1 cellular context compared by ENCODE assay signal in the genomic region with DNA sequence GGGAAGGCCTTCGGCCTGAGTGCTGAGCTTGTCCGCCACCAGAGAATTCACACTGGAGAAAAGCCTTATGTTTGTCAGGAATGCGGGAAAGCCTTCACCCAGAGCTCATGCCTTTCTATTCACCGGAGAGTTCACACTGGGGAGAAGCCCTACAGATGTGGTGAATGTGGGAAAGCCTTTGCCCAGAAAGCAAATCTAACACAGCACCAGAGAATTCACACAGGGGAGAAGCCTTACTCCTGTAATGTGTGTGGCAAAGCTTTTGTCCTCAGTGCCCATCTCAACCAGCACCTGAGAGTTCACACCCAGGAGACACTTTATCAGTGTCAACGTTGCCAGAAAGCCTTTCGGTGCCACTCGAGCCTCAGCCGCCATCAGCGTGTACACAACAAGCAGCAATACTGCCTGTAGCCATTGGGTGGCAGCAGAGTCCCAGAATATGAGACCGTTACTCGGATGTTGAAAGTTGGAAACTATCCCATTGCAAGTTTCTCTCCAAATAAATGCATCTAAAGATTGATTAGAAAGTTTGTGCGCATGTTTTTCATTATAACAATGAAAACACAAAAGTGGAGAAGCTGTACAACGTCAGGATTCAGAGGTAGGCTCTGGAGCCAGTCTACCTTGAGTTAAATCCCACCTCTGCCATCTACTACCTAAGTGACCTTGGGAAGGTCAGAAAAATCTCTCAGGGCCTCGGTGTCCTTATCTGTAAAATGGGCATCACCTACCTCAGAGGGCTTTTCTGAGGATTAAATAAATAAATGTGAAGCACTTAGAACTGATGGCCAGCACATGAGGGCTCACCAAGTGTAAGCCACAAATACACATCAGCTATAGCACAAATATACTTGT.
TF ChIP-seq lines count a peak whose summit lies in the region.

No MANE protein-coding gene starts in this region.

TF ChIP-seq in HepG2, 621 proteins besides CTCF, POLR2A, EP300 and RAD21 (continued from another document and continues in another):
- TF ChIP-seq, protein P1, sequence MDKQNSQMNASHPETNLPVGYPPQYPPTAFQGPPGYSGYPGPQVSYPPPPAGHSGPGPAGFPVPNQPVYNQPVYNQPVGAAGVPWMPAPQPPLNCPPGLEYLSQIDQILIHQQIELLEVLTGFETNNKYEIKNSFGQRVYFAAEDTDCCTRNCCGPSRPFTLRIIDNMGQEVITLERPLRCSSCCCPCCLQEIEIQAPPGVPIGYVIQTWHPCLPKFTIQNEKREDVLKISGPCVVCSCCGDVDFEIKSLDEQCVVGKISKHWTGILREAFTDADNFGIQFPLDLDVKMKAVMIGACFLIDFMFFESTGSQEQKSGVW (CRISPR knock-in tag; IDR thresholded peaks at IDR 0.05; ENCODE audit: borderline replicate concordance) = no peak
- TF ChIP-seq RELA (CRISPR knock-in tag; IDR thresholded peaks at IDR 0.05) (no peak), KMT2B (CRISPR knock-in tag; IDR thresholded peaks at IDR 0.05) (no peak), CHD4 (IDR thresholded peaks at IDR 0.05; ENCODE audit: borderline replicate concordance, low read length) (peak; percentile 75; the same call in 1 of the 2 replicates), ZNF839 (CRISPR knock-in tag; IDR thresholded peaks at IDR 0.05; ENCODE audit: borderline replicate concordance) (no peak), MATR3 (CRISPR knock-in tag; IDR thresholded peaks at IDR 0.05) (no peak), GATAD1 (CRISPR knock-in tag; IDR thresholded peaks at IDR 0.05) (peak; percentile 34; the same call in 1 of the 2 replicates), FOXO1 (CRISPR knock-in tag; IDR thresholded peaks at IDR 0.05) (peak; percentile 42; the same call in 1 of the 2 replicates), TGIF2 (CRISPR knock-in tag; IDR thresholded peaks at IDR 0.05) (no peak), ZNF562 (CRISPR knock-in tag; IDR thresholded peaks at IDR 0.05; ENCODE audit: borderline replicate concordance) (no peak), ZBTB7B (CRISPR knock-in tag; IDR thresholded peaks at IDR 0.05) (no peak), PHB2 (IDR thresholded peaks at IDR 0.05; ENCODE audit: partially characterized antibody) (no peak), RORA (CRISPR knock-in tag; IDR thresholded peaks at IDR 0.05) (no peak), ZNF557 (CRISPR knock-in tag; IDR thresholded peaks at IDR 0.05) (no peak), ZNF777 (CRISPR knock-in tag; IDR thresholded peaks at IDR 0.05) (no peak), ZMYM4 (CRISPR knock-in tag; IDR thresholded peaks at IDR 0.05) (0 out of 2 replicates have a peak, but pooled peaks have one; percentile 26), TARDBP (CRISPR knock-in tag; IDR thresholded peaks at IDR 0.05) (no peak), BRD4 (CRISPR knock-in tag; IDR thresholded peaks at IDR 0.05) (no peak), TEAD3 (CRISPR knock-in tag; optimal IDR thresholded peaks at IDR 0.05; ENCODE audit: borderline replicate concordance) (peak; percentile 51), PRMT3 (CRISPR knock-in tag; IDR thresholded peaks at IDR 0.05; ENCODE audit: borderline replicate concordance, low read depth) (no peak), ZNF432 (CRISPR knock-in tag; IDR thresholded peaks at IDR 0.05; ENCODE audit: borderline replicate concordance) (no peak), NKX3-1 (CRISPR knock-in tag; IDR thresholded peaks at IDR 0.05) (no peak), SALL1 (CRISPR knock-in tag; IDR thresholded peaks at IDR 0.05) (0 out of 2 replicates have a peak, but pooled peaks have one; percentile 38), SP140L (CRISPR knock-in tag; IDR thresholded peaks at IDR 0.05; ENCODE audit: borderline replicate concordance) (no peak), IRF2 (CRISPR knock-in tag; IDR thresholded peaks at IDR 0.05) (0 out of 2 replicates have a peak, but pooled peaks have one; percentile 43), STAG1 (CRISPR knock-in tag; IDR thresholded peaks at IDR 0.05) (peak; percentile 94), YEATS4 (CRISPR knock-in tag; IDR thresholded peaks at IDR 0.05; ENCODE audit: borderline replicate concordance) (no peak), FOXA3 (CRISPR knock-in tag; IDR thresholded peaks at IDR 0.05) (peak; percentile 68; the same call in 1 of the 2 replicates), MIER2 (CRISPR knock-in tag; IDR thresholded peaks at IDR 0.05) (no peak), FOXK1 (CRISPR knock-in tag; IDR thresholded peaks at IDR 0.05; ENCODE audit: borderline replicate concordance, low read depth) (peak; percentile 46; the same call in 1 of the 2 replicates), TRIM24 (CRISPR knock-in tag; IDR thresholded peaks at IDR 0.05) (no peak), ZBTB38 (CRISPR knock-in tag; IDR thresholded peaks at IDR 0.05) (peak; percentile 20; the same call in 1 of the 2 replicates), ZNF891 (CRISPR knock-in tag; IDR thresholded peaks at IDR 0.05) (no peak), ZC3H13 (CRISPR knock-in tag; IDR thresholded peaks at IDR 0.05) (peak; percentile 35; the same call in 1 of the 2 replicates), MTA3 (CRISPR knock-in tag; IDR thresholded peaks at IDR 0.05) (no peak), ZFY (CRISPR knock-in tag; IDR thresholded peaks at IDR 0.05) (no peak), BCL6 (CRISPR knock-in tag; IDR thresholded peaks at IDR 0.05) (no peak)
- TF ChIP-seq, protein P2, sequence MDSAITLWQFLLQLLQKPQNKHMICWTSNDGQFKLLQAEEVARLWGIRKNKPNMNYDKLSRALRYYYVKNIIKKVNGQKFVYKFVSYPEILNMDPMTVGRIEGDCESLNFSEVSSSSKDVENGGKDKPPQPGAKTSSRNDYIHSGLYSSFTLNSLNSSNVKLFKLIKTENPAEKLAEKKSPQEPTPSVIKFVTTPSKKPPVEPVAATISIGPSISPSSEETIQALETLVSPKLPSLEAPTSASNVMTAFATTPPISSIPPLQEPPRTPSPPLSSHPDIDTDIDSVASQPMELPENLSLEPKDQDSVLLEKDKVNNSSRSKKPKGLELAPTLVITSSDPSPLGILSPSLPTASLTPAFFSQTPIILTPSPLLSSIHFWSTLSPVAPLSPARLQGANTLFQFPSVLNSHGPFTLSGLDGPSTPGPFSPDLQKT (CRISPR knock-in tag; IDR thresholded peaks at IDR 0.05; ENCODE audit: borderline replicate concordance) = no peak
- TF ChIP-seq, protein P3, sequence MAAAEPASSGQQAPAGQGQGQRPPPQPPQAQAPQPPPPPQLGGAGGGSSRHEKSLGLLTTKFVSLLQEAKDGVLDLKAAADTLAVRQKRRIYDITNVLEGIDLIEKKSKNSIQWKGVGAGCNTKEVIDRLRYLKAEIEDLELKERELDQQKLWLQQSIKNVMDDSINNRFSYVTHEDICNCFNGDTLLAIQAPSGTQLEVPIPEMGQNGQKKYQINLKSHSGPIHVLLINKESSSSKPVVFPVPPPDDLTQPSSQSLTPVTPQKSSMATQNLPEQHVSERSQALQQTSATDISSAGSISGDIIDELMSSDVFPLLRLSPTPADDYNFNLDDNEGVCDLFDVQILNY (CRISPR knock-in tag; conservative IDR thresholded peaks at IDR 0.05) = no peak
- TF ChIP-seq, protein P4, sequence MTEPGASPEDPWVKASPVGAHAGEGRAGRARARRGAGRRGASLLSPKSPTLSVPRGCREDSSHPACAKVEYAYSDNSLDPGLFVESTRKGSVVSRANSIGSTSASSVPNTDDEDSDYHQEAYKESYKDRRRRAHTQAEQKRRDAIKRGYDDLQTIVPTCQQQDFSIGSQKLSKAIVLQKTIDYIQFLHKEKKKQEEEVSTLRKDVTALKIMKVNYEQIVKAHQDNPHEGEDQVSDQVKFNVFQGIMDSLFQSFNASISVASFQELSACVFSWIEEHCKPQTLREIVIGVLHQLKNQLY (CRISPR knock-in tag; IDR thresholded peaks at IDR 0.05) = no peak
- TF ChIP-seq, protein P5, sequence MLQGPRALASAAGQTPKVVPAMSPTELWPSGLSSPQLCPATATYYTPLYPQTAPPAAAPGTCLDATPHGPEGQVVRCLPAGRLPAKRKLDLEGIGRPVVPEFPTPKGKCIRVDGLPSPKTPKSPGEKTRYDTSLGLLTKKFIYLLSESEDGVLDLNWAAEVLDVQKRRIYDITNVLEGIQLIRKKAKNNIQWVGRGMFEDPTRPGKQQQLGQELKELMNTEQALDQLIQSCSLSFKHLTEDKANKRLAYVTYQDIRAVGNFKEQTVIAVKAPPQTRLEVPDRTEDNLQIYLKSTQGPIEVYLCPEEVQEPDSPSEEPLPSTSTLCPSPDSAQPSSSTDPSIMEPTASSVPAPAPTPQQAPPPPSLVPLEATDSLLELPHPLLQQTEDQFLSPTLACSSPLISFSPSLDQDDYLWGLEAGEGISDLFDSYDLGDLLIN (CRISPR knock-in tag; IDR thresholded peaks at IDR 0.05; ENCODE audit: borderline replicate concordance) = no peak
- TF ChIP-seq, protein P6, sequence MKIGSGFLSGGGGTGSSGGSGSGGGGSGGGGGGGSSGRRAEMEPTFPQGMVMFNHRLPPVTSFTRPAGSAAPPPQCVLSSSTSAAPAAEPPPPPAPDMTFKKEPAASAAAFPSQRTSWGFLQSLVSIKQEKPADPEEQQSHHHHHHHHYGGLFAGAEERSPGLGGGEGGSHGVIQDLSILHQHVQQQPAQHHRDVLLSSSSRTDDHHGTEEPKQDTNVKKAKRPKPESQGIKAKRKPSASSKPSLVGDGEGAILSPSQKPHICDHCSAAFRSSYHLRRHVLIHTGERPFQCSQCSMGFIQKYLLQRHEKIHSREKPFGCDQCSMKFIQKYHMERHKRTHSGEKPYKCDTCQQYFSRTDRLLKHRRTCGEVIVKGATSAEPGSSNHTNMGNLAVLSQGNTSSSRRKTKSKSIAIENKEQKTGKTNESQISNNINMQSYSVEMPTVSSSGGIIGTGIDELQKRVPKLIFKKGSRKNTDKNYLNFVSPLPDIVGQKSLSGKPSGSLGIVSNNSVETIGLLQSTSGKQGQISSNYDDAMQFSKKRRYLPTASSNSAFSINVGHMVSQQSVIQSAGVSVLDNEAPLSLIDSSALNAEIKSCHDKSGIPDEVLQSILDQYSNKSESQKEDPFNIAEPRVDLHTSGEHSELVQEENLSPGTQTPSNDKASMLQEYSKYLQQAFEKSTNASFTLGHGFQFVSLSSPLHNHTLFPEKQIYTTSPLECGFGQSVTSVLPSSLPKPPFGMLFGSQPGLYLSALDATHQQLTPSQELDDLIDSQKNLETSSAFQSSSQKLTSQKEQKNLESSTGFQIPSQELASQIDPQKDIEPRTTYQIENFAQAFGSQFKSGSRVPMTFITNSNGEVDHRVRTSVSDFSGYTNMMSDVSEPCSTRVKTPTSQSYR (CRISPR knock-in tag; IDR thresholded peaks at IDR 0.05; ENCODE audit: borderline replicate concordance) = no peak
- TF ChIP-seq, protein P7, sequence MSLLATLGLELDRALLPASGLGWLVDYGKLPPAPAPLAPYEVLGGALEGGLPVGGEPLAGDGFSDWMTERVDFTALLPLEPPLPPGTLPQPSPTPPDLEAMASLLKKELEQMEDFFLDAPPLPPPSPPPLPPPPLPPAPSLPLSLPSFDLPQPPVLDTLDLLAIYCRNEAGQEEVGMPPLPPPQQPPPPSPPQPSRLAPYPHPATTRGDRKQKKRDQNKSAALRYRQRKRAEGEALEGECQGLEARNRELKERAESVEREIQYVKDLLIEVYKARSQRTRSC (CRISPR knock-in tag; IDR thresholded peaks at IDR 0.05; ENCODE audit: low read depth) = no peak
- TF ChIP-seq, protein P8, sequence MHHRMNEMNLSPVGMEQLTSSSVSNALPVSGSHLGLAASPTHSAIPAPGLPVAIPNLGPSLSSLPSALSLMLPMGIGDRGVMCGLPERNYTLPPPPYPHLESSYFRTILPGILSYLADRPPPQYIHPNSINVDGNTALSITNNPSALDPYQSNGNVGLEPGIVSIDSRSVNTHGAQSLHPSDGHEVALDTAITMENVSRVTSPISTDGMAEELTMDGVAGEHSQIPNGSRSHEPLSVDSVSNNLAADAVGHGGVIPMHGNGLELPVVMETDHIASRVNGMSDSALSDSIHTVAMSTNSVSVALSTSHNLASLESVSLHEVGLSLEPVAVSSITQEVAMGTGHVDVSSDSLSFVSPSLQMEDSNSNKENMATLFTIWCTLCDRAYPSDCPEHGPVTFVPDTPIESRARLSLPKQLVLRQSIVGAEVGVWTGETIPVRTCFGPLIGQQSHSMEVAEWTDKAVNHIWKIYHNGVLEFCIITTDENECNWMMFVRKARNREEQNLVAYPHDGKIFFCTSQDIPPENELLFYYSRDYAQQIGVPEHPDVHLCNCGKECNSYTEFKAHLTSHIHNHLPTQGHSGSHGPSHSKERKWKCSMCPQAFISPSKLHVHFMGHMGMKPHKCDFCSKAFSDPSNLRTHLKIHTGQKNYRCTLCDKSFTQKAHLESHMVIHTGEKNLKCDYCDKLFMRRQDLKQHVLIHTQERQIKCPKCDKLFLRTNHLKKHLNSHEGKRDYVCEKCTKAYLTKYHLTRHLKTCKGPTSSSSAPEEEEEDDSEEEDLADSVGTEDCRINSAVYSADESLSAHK (CRISPR knock-in tag; IDR thresholded peaks at IDR 0.05; ENCODE audit: borderline replicate concordance) = no peak
- TF ChIP-seq, protein P9, sequence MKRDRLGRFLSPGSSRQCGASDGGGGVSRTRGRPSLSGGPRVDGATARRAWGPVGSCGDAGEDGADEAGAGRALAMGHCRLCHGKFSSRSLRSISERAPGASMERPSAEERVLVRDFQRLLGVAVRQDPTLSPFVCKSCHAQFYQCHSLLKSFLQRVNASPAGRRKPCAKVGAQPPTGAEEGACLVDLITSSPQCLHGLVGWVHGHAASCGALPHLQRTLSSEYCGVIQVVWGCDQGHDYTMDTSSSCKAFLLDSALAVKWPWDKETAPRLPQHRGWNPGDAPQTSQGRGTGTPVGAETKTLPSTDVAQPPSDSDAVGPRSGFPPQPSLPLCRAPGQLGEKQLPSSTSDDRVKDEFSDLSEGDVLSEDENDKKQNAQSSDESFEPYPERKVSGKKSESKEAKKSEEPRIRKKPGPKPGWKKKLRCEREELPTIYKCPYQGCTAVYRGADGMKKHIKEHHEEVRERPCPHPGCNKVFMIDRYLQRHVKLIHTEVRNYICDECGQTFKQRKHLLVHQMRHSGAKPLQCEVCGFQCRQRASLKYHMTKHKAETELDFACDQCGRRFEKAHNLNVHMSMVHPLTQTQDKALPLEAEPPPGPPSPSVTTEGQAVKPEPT (CRISPR knock-in tag; IDR thresholded peaks at IDR 0.05; ENCODE audit: low read depth) = no peak
- TF ChIP-seq, protein P10, sequence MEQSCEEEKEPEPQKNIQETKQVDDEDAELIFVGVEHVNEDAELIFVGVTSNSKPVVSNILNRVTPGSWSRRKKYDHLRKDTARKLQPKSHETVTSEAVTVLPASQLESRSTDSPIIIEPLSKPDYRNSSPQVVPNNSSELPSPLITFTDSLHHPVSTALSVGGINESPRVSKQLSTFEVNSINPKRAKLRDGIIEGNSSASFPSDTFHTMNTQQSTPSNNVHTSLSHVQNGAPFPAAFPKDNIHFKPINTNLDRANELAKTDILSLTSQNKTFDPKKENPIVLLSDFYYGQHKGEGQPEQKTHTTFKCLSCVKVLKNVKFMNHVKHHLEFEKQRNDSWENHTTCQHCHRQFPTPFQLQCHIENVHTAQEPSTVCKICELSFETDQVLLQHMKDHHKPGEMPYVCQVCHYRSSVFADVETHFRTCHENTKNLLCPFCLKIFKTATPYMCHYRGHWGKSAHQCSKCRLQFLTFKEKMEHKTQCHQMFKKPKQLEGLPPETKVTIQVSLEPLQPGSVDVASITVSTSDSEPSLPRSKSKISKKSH (CRISPR knock-in tag; IDR thresholded peaks at IDR 0.05; ENCODE audit: borderline replicate concordance) = no peak
